In genomic region chr4:184417802-184418511, GRCh38 we compare ENCODE assay signal across 8 cellular contexts. TPM values are rescaled to one million over a fixed set of nuclear protein-coding genes. Genes with fewer than 3 reads are reported as not detected.
DNase-seq lines count a peak whose midpoint lies in the region; ATAC-seq and TF ChIP-seq lines count a peak whose summit lies in the region.

No MANE protein-coding gene starts in this region.

- CTCF ChIA-PET in CD4-positive, alpha-beta T cell (lab: Charles Lee): interaction anchor here (2.6 kb wide), 1 partner anchor 153 kb away, joined by 11 read pairs; no protein-coding TSS in a partner anchor
- CTCF ChIA-PET in activated CD8-positive, alpha-beta T cell treated with anti-CD3 and anti-CD28 coated beads for 36 hours (lab: Charles Lee): interaction anchor here (0.6 to 1.7 kb wide), 13 partner anchors 37 to 157 kb away, joined by 3 to 11 read pairs (median 3); partner anchors contain the start of gene IRF2

- peak; percentile 58 for ATAC-seq in CD4-positive, alpha-beta T cell (ENCODE audit: poor library complexity)
- ATAC-seq in GM19438 (IDR thresholded peaks at IDR 0.05; ENCODE audit: low read depth, unreplicated experiment) (peak; percentile 22), HG03520 (IDR thresholded peaks at IDR 0.05; ENCODE audit: unreplicated experiment) (peak; percentile 56), foreskin keratinocyte (peak; percentile 97)
- peak; percentile 76 for ATAC-seq in activated CD8-positive, alpha-beta T cell treated with anti-CD3 and anti-CD28 coated beads for 36 hours

- intact Hi-C loops in CD4-positive, alpha-beta T cell (cut with DNase I, micrococcal nuclease): loop anchor here (1.0 to 10.0 kb wide), 5 partner anchors 34 to 153 kb away; partner anchors contain the start of gene IRF2 (in 1 of the 2)
- intact Hi-C loops in activated CD8-positive, alpha-beta T cell treated with anti-CD3 and anti-CD28 coated beads for 36 hours (cut with micrococcal nuclease): loop anchor here (2.0 to 5.0 kb wide), 5 partner anchors 44 to 151 kb away; no protein-coding TSS in a partner anchor

- H3K4me3 ChIP-seq in skin epidermis: no peak overlapping the region

- peaks cover 75% of the 10 kb centered on the region for H3K4me1 Mint-ChIP-seq in CD4-positive, alpha-beta T cell (ENCODE audit: low read depth)
- peaks cover 81% of the 10 kb centered on the region for H3K4me1 Mint-ChIP-seq in activated CD8-positive, alpha-beta T cell treated with anti-CD3 and anti-CD28 coated beads for 36 hours (ENCODE audit: low read depth)

- H3K4me3 Mint-ChIP-seq in CD4-positive, alpha-beta T cell: peak overlapping the region; percentile 79
- peak overlapping the region; percentile 70 for H3K4me3 Mint-ChIP-seq in activated CD8-positive, alpha-beta T cell treated with anti-CD3 and anti-CD28 coated beads for 36 hours

- H3K27me3 Mint-ChIP-seq in CD4-positive, alpha-beta T cell: no peaks in the 10 kb centered on the region
- no peaks in the 10 kb centered on the region for H3K27me3 Mint-ChIP-seq in activated CD8-positive, alpha-beta T cell treated with anti-CD3 and anti-CD28 coated beads for 36 hours

- H3K27ac Mint-ChIP-seq in CD4-positive, alpha-beta T cell: peak overlapping the region; percentile 92
- peak overlapping the region; percentile 93 for H3K27ac Mint-ChIP-seq in activated CD8-positive, alpha-beta T cell treated with anti-CD3 and anti-CD28 coated beads for 36 hours

- DNase-seq in CD4-positive, alpha-beta T cell: no peak
- peak; percentile 22 for DNase-seq in activated CD8-positive, alpha-beta T cell treated with anti-CD3 and anti-CD28 coated beads for 36 hours
- DNase-seq in foreskin keratinocyte: peak; percentile 98 to 99
- no peak for DNase-seq in SK-N-DZ (ENCODE audit: low spot score)
- DNase-seq in NCI-H2029 treated with DMSO at 0.1 percent for 48 hours (lab: John Stamatoyannopoulos, UW): no peak

- H3K4me1 ChIP-seq in foreskin keratinocyte: peaks cover 18% of the 10 kb centered on the region

- no peaks in the 10 kb centered on the region for H3K27me3 ChIP-seq in CD4-positive, alpha-beta T cell (ENCODE audit: control insufficient read depth, insufficient read depth, low read length)
- no peaks in the 10 kb centered on the region for H3K27me3 ChIP-seq in foreskin keratinocyte

- no peak for TF ChIP-seq CTCF in CD4-positive, alpha-beta T cell (IDR thresholded peaks at IDR 0.05)
- no peak for TF ChIP-seq CTCF in activated CD8-positive, alpha-beta T cell treated with anti-CD3 and anti-CD28 coated beads for 36 hours (IDR thresholded peaks at IDR 0.05)
- TF ChIP-seq CTCF in foreskin keratinocyte (conservative IDR thresholded peaks at IDR 0.05): peak; percentile 66

- no peaks in the 10 kb centered on the region for H3K9me3 ChIP-seq in CD4-positive, alpha-beta T cell (ENCODE audit: control insufficient read depth, low read length)

- peak overlapping the region; percentile 78 for H3K27ac ChIP-seq in CD4-positive, alpha-beta T cell (ENCODE audit: low read depth, low read length)
- H3K27ac ChIP-seq in foreskin keratinocyte (peak overlapping the region; percentile 90), skin epidermis (peak overlapping the region; percentile 7 to 97 (median 79))

- peaks cover 83% of the 10 kb centered on the region for H3K36me3 Mint-ChIP-seq in CD4-positive, alpha-beta T cell (ENCODE audit: low read depth)
- peaks cover 71% of the 10 kb centered on the region for H3K36me3 Mint-ChIP-seq in activated CD8-positive, alpha-beta T cell treated with anti-CD3 and anti-CD28 coated beads for 36 hours (ENCODE audit: low read depth)

- H3K9me3 Mint-ChIP-seq in CD4-positive, alpha-beta T cell: no peaks in the 10 kb centered on the region
- H3K9me3 Mint-ChIP-seq in activated CD8-positive, alpha-beta T cell treated with anti-CD3 and anti-CD28 coated beads for 36 hours: peaks cover 3% of the 10 kb centered on the region

- POLR2A ChIA-PET in CD4-positive, alpha-beta T cell (lab: Charles Lee): interaction anchor here (0.9 to 2.0 kb wide), 16 partner anchors 10 to 987 kb away, joined by 3 to 31 read pairs (median 4); partner anchors contain the start of genes CASP3, CENPU, IRF2 and PRIMPOL
- POLR2A ChIA-PET in activated CD8-positive, alpha-beta T cell treated with anti-CD3 and anti-CD28 coated beads for 36 hours (lab: Charles Lee): interaction anchor here (0.7 to 1.7 kb wide), 7 partner anchors 9 to 137 kb away, joined by 3 to 11 read pairs (median 3); partner anchors contain the start of gene IRF2

RNA-seq across cellular contexts. Expression of gene IRF2, which starts 56.4 kb away (rescaled TPM):
- total RNA-seq in CD4-positive, alpha-beta T cell: 10 to 100 TPM; 11.4 to 14.9 TPM
- 10 to 100 TPM; 48.1 to 56.4 TPM for total RNA-seq in activated CD8-positive, alpha-beta T cell treated with anti-CD3 and anti-CD28 coated beads for 36 hours
- 16.5 and 18.4 TPM in 2 replicates for total RNA-seq in foreskin keratinocyte
- polyA plus RNA-seq in foreskin keratinocyte: 10.7 and 11.9 TPM in 2 replicates
- polyA plus RNA-seq in SK-N-DZ (2014; cell fraction: cytosol; rRNA removed): 2.2 and 4.8 TPM in 2 replicates
- 2.2 and 2.7 TPM in 2 replicates for polyA plus RNA-seq in SK-N-DZ (2014; cell fraction: nucleus; rRNA removed)

Comparison
In these comparisons a context has a peak if more than half of its experiments do, and no peak if none do; other contexts are left out.
1. ATAC-seq: peak in every context shown above with its lines; median percentile 97 in foreskin keratinocyte; 76 in activated CD8-positive, alpha-beta T cell treated with anti-CD3 and anti-CD28 coated beads for 36 hours; 58 in CD4-positive, alpha-beta T cell; 56 in HG03520; 22 in GM19438.
2. DNase-seq: peak in activated CD8-positive, alpha-beta T cell treated with anti-CD3 and anti-CD28 coated beads for 36 hours (single experiment) and foreskin keratinocyte (2 of 2); none in CD4-positive, alpha-beta T cell (0 of 10), SK-N-DZ (single experiment) and NCI-H2029 treated with DMSO at 0.1 percent for 48 hours (single experiment).
3. Peak in every context shown above with its lines, with median percentiles within 50 percentile points of each other: H3K27ac ChIP-seq.